9 cellular contexts compared by ENCODE assay signal in the genomic region with DNA sequence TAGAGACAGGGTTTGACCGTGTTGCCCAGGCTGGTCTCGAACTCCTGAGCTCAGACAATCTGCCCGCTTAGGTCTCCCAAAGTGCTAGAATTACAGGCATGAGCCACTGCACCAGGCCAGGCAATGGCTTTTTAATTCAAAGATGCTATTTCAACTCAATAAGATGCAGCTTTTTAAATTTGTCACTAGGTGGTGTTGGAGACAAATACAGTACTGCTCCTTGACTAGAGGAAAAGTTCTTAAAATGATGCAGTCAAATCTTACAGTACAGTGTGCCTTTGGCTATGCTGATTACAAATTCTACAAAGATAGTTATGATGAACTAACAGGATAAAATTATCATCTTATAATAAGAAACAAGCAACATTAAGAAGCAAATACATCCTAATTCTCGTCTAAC.
DNase-seq lines count a peak whose midpoint lies in the region; ATAC-seq and TF ChIP-seq lines count a peak whose summit lies in the region.
"Had no signal": no experiment of that assay in that cellular context is flagged by ENCODE, and none has a peak within 500 bp of the region (broad histone marks: within the 10 kb centered on the region; RNA-seq: fewer than 3 reads in every experiment).

No MANE protein-coding gene starts in this region.

- TF ChIP-seq POLR2A in stomach (IDR thresholded peaks at IDR 0.05), result no peak

- ATAC-seq in GM19023 (IDR thresholded peaks at IDR 0.05; ENCODE audit: unreplicated experiment) (no peak), HG03108 (IDR thresholded peaks at IDR 0.05; ENCODE audit: unreplicated experiment) (no peak)

- H3K27me3 ChIP-seq in kidney epithelial cell (ENCODE audit: control insufficient read depth, insufficient read depth, low read length), result no peaks in the 10 kb centered on the region
- no peaks in the 10 kb centered on the region for H3K27me3 ChIP-seq in stomach

- 83 to 92% (median 88%) methylated on average over 4 of the region's 4 CpGs for WGBS in stomach, 5 donors

- intact Hi-C loops in stomach (cut with DNase I; ENCODE audit: low total_unique reads), result no loop called here

- TF ChIP-seq CTCF in kidney epithelial cell (IDR thresholded peaks at IDR 0.05; ENCODE audit: insufficient read depth, low read length, poor library complexity, severe bottlenecking) (peak; percentile 36), stomach (IDR thresholded peaks at IDR 0.05) (no peak)

- no peak for TF ChIP-seq EP300 in stomach (IDR thresholded peaks at IDR 0.05)

- H3K36me3 ChIP-seq in kidney epithelial cell (ENCODE audit: control insufficient read depth, insufficient read depth, low read length) (no peaks in the 10 kb centered on the region), stomach (no peaks in the 10 kb centered on the region)
- H3K36me3 ChIP-seq: prostate gland had no signal

- no peaks in the 10 kb centered on the region for H3K9me3 ChIP-seq in stomach
- H3K9me3 ChIP-seq: prostate gland had no signal

- H3K4me1 ChIP-seq in stomach, result no peaks in the 10 kb centered on the region
- H3K4me1 ChIP-seq: prostate gland had no signal

- DNase-seq in ELR (ENCODE audit: low read depth) (peak; percentile 28), HT-29 (ENCODE audit: low spot score) (peak; percentile 15), SW480 (ENCODE audit: low spot score) (peak; percentile 5), kidney epithelial cell (ENCODE audit: low read depth) (no peak), ureter (ENCODE audit: low spot score) (no peak), stomach (no peak)

- no peak overlapping the region for H3K27ac ChIP-seq in stomach
- H3K27ac ChIP-seq: prostate gland had no signal

- H3K4me3 ChIP-seq in kidney epithelial cell (ENCODE audit: low read depth, low read length), result no peak overlapping the region
- H3K4me3 ChIP-seq in stomach, result no peak overlapping the region
- H3K4me3 ChIP-seq: prostate gland had no signal

Comparison
In these comparisons a context has a peak if more than half of its experiments do, and no peak if none do; other contexts are left out.
1. DNase-seq: peak in ELR (single experiment), HT-29 (single experiment) and SW480 (single experiment); none in kidney epithelial cell (single experiment), ureter (single experiment) and stomach (single experiment).